ENCODE assay signal across 15 cellular contexts in genomic region chr20:62605996-62606395, GRCh38. TPM values are rescaled to one million over a fixed set of nuclear protein-coding genes. Genes with fewer than 3 reads are reported as not detected.
DNase-seq lines count a peak whose midpoint lies in the region; ATAC-seq and TF ChIP-seq lines count a peak whose summit lies in the region.
"Had no signal": no experiment of that assay in that cellular context is flagged by ENCODE, and none has a peak within 500 bp of the region (broad histone marks: within the 10 kb centered on the region; RNA-seq: fewer than 3 reads in every experiment).

No MANE protein-coding gene starts in this region.

- H2BK12ac ChIP-seq in mesenchymal stem cell (ENCODE audit: low read length in 2 of 2) (no peak overlapping the region), neuronal stem cell (ENCODE audit: low read length) (no peak overlapping the region)

- peaks cover 0 to 39% of the 10 kb centered on the region in 2 donors for H3K4me1 ChIP-seq in right atrium auricular region
- H3K4me1 ChIP-seq in SJCRH30 = peaks cover 35% of the 10 kb centered on the region
- peaks cover 1% of the 10 kb centered on the region for H3K4me1 ChIP-seq in mesenchymal stem cell (ENCODE audit: control insufficient read depth, insufficient read depth, low read depth, low read length)
- peaks cover 0 to 28% (median 19%) of the 10 kb centered on the region in 4 donors for H3K4me1 ChIP-seq in tibial artery
- H3K4me1 ChIP-seq in neuronal stem cell (ENCODE audit: control insufficient read depth in 2 of 2, insufficient read depth in 1 of 2, low read depth in 1 of 2, low read length in 2 of 2) = peaks cover 0 to 8% of the 10 kb centered on the region in 2 donors
- H3K4me1 ChIP-seq in mesendoderm (ENCODE audit: control insufficient read depth, low read depth, low read length) = no peaks in the 10 kb centered on the region

- no peak overlapping the region for H3K23ac ChIP-seq in mesenchymal stem cell (ENCODE audit: low read length in 2 of 2)
- no peak overlapping the region for H3K23ac ChIP-seq in neuronal stem cell (ENCODE audit: low read depth, low read length, poor library complexity)
- H3K23ac ChIP-seq in mesendoderm (ENCODE audit: low read length) = no peak overlapping the region

- H3K79me1 ChIP-seq in mesenchymal stem cell (replicated peaks; ENCODE audit: low read length, poor library complexity, severe bottlenecking) = no peaks in the 10 kb centered on the region
- peaks cover 1% of the 10 kb centered on the region for H3K79me1 ChIP-seq in neuronal stem cell (ENCODE audit: low read depth, low read length)
- no peaks in the 10 kb centered on the region for H3K79me1 ChIP-seq in mesendoderm (ENCODE audit: low read length)

- no peaks in the 10 kb centered on the region for H3K9me3 ChIP-seq in right atrium auricular region
- H3K9me3 ChIP-seq in SJCRH30 (replicated peaks) = peaks cover 3% of the 10 kb centered on the region
- peaks cover 5% of the 10 kb centered on the region for H3K9me3 ChIP-seq in mesenchymal stem cell (ENCODE audit: control insufficient read depth, low read length)
- H3K9me3 ChIP-seq in tibial artery = no peaks in the 10 kb centered on the region
- peaks cover 0 to 2% of the 10 kb centered on the region in 2 donors for H3K9me3 ChIP-seq in neuronal stem cell (replicated peaks in 1 of 2; ENCODE audit: control insufficient read depth in 2 of 2, insufficient read depth in 1 of 2, low read depth in 1 of 2, low read length in 2 of 2)
- H3K9me3 ChIP-seq: HAP-1, heart left ventricle had no signal

- no peak overlapping the region for H2AK5ac ChIP-seq in mesenchymal stem cell (ENCODE audit: low read length, severe bottlenecking)
- H2AK5ac ChIP-seq in neuronal stem cell (ENCODE audit: low read depth, low read length) = no peak overlapping the region
- H2AK5ac ChIP-seq in mesendoderm (ENCODE audit: low read length) = no peak overlapping the region

- H3K27ac ChIP-seq in right atrium auricular region = no peak overlapping the region
- H3K27ac ChIP-seq in SJCRH30 = peak overlapping the region; percentile 15; the same call in 1 of the 2 replicates
- no peak overlapping the region for H3K27ac ChIP-seq in mesenchymal stem cell (ENCODE audit: low read length, poor library complexity, severe bottlenecking)
- no peak overlapping the region for H3K27ac ChIP-seq in tibial artery
- H3K27ac ChIP-seq in caudate nucleus (ENCODE audit: low read depth, low read length) = no peak overlapping the region
- H3K27ac ChIP-seq in neuronal stem cell (replicated peaks; ENCODE audit: low read length) = no peak overlapping the region
- no peak overlapping the region for H3K27ac ChIP-seq in mesendoderm (ENCODE audit: low read depth, low read length)
- H3K27ac ChIP-seq: epithelial cell of prostate had no signal

- no peak overlapping the region for H3K4me3 ChIP-seq in right atrium auricular region
- H3K4me3 ChIP-seq in SJCRH30 = no peak overlapping the region
- H3K4me3 ChIP-seq in mesenchymal stem cell (ENCODE audit: insufficient read depth in 1 of 2, low read depth in 1 of 2, low read length in 2 of 2) = peak overlapping the region in 1 of 2 experiments; percentile 11
- H3K4me3 ChIP-seq in tibial artery = no peak overlapping the region
- no peak overlapping the region for H3K4me3 ChIP-seq in neuronal stem cell (ENCODE audit: low read length in 2 of 2)
- no peak overlapping the region for H3K4me3 ChIP-seq in mesendoderm (ENCODE audit: low read length)
- H3K4me3 ChIP-seq: HAP-1, heart left ventricle had no signal

- no peak overlapping the region for H2BK15ac ChIP-seq in mesenchymal stem cell (ENCODE audit: low read depth, poor library complexity, severe bottlenecking)
- no peak overlapping the region for H2BK15ac ChIP-seq in neuronal stem cell (ENCODE audit: low read length)
- no peak overlapping the region for H2BK15ac ChIP-seq in mesendoderm (replicated peaks; ENCODE audit: low read depth)

- H4K91ac ChIP-seq in mesenchymal stem cell (ENCODE audit: low read length) = no peak overlapping the region
- H4K91ac ChIP-seq in neuronal stem cell (ENCODE audit: low read depth, low read length, poor library complexity) = no peak overlapping the region

- no peak overlapping the region for H3K18ac ChIP-seq in mesenchymal stem cell (ENCODE audit: low read depth in 1 of 2, low read length in 2 of 2)
- H3K18ac ChIP-seq in neuronal stem cell (ENCODE audit: low read length) = no peak overlapping the region
- no peak overlapping the region for H3K18ac ChIP-seq in mesendoderm (ENCODE audit: low read length)

- ATAC-seq in Right ventricle myocardium superior (ENCODE audit: poor library complexity) = no peak

- H2BK5ac ChIP-seq in mesenchymal stem cell (ENCODE audit: low read depth, low read length, poor library complexity, severe bottlenecking) (no peak overlapping the region), neuronal stem cell (ENCODE audit: low read length) (no peak overlapping the region), mesendoderm (ENCODE audit: low read length) (no peak overlapping the region)

- intact Hi-C loops in Right ventricle myocardium superior (cut with DNase I) = no loop called here
- intact Hi-C loops in tibial artery (cut with DNase I; ENCODE audit: low total_unique reads) = no loop called here

- DNase-seq in Right ventricle myocardium superior (peak; percentile 37), right atrium auricular region (ENCODE audit: low spot score) (no peak), SJCRH30 (peak; percentile 78 to 85), mesenchymal stem cell (no peak), tibial artery (no peak), caudate nucleus (lab: John Stamatoyannopoulos, UW) (no peak), neuronal stem cell (ENCODE audit: low spot score) (no peak), mesendoderm (no peak)
- DNase-seq: activated CD4-positive, CD25-positive, alpha-beta regulatory T cell treated with anti-CD3 and anti-CD28 coated beads, Interleukin-2, amount 50 U/mL, for 72 hours; cerebellar nuclear complex; NCI-H187 treated with DMSO at 0.1 percent for 48 hours; NCI-H82 had no signal

- H2AFZ ChIP-seq in mesenchymal stem cell (ENCODE audit: low read depth, low read length) (no peak overlapping the region), neuronal stem cell (ENCODE audit: low read length) (no peak overlapping the region)

- H4K8ac ChIP-seq in mesenchymal stem cell (ENCODE audit: low read length) (no peak overlapping the region), neuronal stem cell (ENCODE audit: low read depth, low read length) (no peak overlapping the region), mesendoderm (ENCODE audit: low read depth, low read length) (no peak overlapping the region)

- no peaks in the 10 kb centered on the region for H3K27me3 ChIP-seq in right atrium auricular region
- H3K27me3 ChIP-seq in SJCRH30 = peaks cover 8% of the 10 kb centered on the region; the same call in 1 of the 2 replicates
- H3K27me3 ChIP-seq in mesenchymal stem cell (ENCODE audit: control insufficient read depth in 1 of 2, insufficient read depth in 1 of 2, low read length in 2 of 2) = peaks cover 27 to 47% of the 10 kb centered on the region in 2 experiments
- H3K27me3 ChIP-seq in tibial artery = peaks cover 0 to 70% of the 10 kb centered on the region in 2 donors
- peaks cover 0 to 33% (median 0%) of the 10 kb centered on the region in 3 experiments for H3K27me3 ChIP-seq in neuronal stem cell (ENCODE audit: control insufficient read depth in 3 of 3, insufficient read depth in 3 of 3, low read depth in 1 of 3, low read length in 3 of 3)
- H3K27me3 ChIP-seq in mesendoderm (ENCODE audit: insufficient read depth, low read length, poor library complexity) = no peaks in the 10 kb centered on the region

- H3K14ac ChIP-seq in mesenchymal stem cell (ENCODE audit: low read length in 2 of 2) (no peak overlapping the region), neuronal stem cell (ENCODE audit: low read length) (no peak overlapping the region)

- H3K79me2 ChIP-seq in mesendoderm (ENCODE audit: control insufficient read depth, insufficient read depth, low read length) = no peaks in the 10 kb centered on the region

- H3K4me2 ChIP-seq in mesenchymal stem cell (ENCODE audit: low read length, poor library complexity, severe bottlenecking) (no peak overlapping the region), neuronal stem cell (ENCODE audit: insufficient read depth, low read length, poor library complexity, severe bottlenecking) (no peak overlapping the region), mesendoderm (ENCODE audit: low read length) (no peak overlapping the region)

- no peak overlapping the region for H3K56ac ChIP-seq in mesendoderm (ENCODE audit: low read length)

- 66% methylated on average over 6 of the region's 6 CpGs for WGBS in mesenchymal stem cell
- WGBS in neuronal stem cell (ENCODE audit: extremely low coverage in 2 of 2, insufficient read length in 2 of 2, insufficient replicate concordance in 1 of 2), 2 donors = no CpG with 5 or more reads among the region's 6 CpGs
- WGBS in mesendoderm (ENCODE audit: extremely low coverage, insufficient coverage, low lambda C conversion rate) = no CpG with 5 or more reads among the region's 6 CpGs

- H3K4ac ChIP-seq in mesenchymal stem cell (ENCODE audit: low read depth in 1 of 2, low read length in 2 of 2) (no peak overlapping the region), neuronal stem cell (ENCODE audit: low read length) (no peak overlapping the region), mesendoderm (ENCODE audit: low read depth, low read length) (no peak overlapping the region)

- H3K9ac ChIP-seq in mesenchymal stem cell (ENCODE audit: low read length) = peak overlapping the region; percentile 43
- H3K9ac ChIP-seq in neuronal stem cell (ENCODE audit: low read depth, low read length, poor library complexity) = no peak overlapping the region
- no peak overlapping the region for H3K9ac ChIP-seq in mesendoderm (ENCODE audit: low read length)

- H2BK120ac ChIP-seq in mesenchymal stem cell (ENCODE audit: low read depth, low read length) (no peak overlapping the region), neuronal stem cell (ENCODE audit: low read depth, low read length) (no peak overlapping the region), mesendoderm (ENCODE audit: low read depth, low read length) (no peak overlapping the region)

- no peak for TF ChIP-seq CTCF in right atrium auricular region (IDR thresholded peaks at IDR 0.05)
- TF ChIP-seq CTCF in tibial artery (IDR thresholded peaks at IDR 0.05) = no peak

- no peak overlapping the region for H4K5ac ChIP-seq in mesendoderm (ENCODE audit: low read length)

- no peaks in the 10 kb centered on the region for H3K36me3 ChIP-seq in right atrium auricular region
- no peaks in the 10 kb centered on the region for H3K36me3 ChIP-seq in SJCRH30
- no peaks in the 10 kb centered on the region for H3K36me3 ChIP-seq in mesenchymal stem cell (ENCODE audit: control insufficient read depth in 1 of 2, insufficient read depth in 2 of 2, low read depth in 1 of 2, low read length in 2 of 2)
- no peaks in the 10 kb centered on the region for H3K36me3 ChIP-seq in tibial artery
- no peaks in the 10 kb centered on the region for H3K36me3 ChIP-seq in neuronal stem cell (replicated peaks in 1 of 2; ENCODE audit: control insufficient read depth in 2 of 2, insufficient read depth in 2 of 2, low read length in 2 of 2)
- no peaks in the 10 kb centered on the region for H3K36me3 ChIP-seq in mesendoderm (ENCODE audit: control insufficient read depth, insufficient read depth, low read length)
- H3K36me3 ChIP-seq: HAP-1, heart left ventricle had no signal

RNA-seq across cellular contexts. Expression of gene SLCO4A1, which starts 36.3 kb away (rescaled TPM):
- total RNA-seq in Right ventricle myocardium superior = 12.1 TPM
- 10 to 100 TPM; 13.4 to 19.8 TPM for total RNA-seq in right atrium auricular region
- total RNA-seq in SJCRH30 (2014; rRNA removed; shearing (Covaris generic)) = 3.9 and 5.8 TPM in 2 replicates
- not detected for polyA plus RNA-seq in mesenchymal stem cell (2013, experiment 1 of 2)
- polyA plus RNA-seq in mesenchymal stem cell (2013, experiment 2 of 2) = not detected
- 3.5 TPM for polyA plus RNA-seq in neuronal stem cell (2013, experiment 1 of 2)
- 3.9 TPM for polyA plus RNA-seq in neuronal stem cell (2013, experiment 2 of 2)
- 1.6 TPM for polyA plus RNA-seq in mesendoderm (2013, experiment 1 of 2)
- 1.8 TPM for polyA plus RNA-seq in mesendoderm (2013, experiment 2 of 2)

Comparison
In these comparisons a context has a peak if more than half of its experiments do, and no peak if none do; other contexts are left out.
1. DNase-seq: peak in Right ventricle myocardium superior (single experiment) and SJCRH30 (2 of 2); none in right atrium auricular region (single experiment), mesenchymal stem cell (single experiment), tibial artery (0 of 2), caudate nucleus (0 of 61), neuronal stem cell (single experiment) and mesendoderm (single experiment).